Comparison of ENCODE assay signal across 8 cellular contexts in genomic region chr18:62187543-62188378, GRCh38. TPM values are rescaled to one million over a fixed set of nuclear protein-coding genes. Genes with fewer than 3 reads are reported as not detected.
DNase-seq lines count a peak whose midpoint lies in the region; ATAC-seq and TF ChIP-seq lines count a peak whose summit lies in the region.

No MANE protein-coding gene starts in this region.

- peaks cover 8% of the 10 kb centered on the region; the same call in 1 of the 2 replicates for H3K4me1 ChIP-seq in IMR-90 (ENCODE audit: control insufficient read depth, insufficient read depth, low read length)
- no peaks in the 10 kb centered on the region for H3K4me1 ChIP-seq in mammary epithelial cell (ENCODE audit: insufficient read depth, low read length)

- H2BK15ac ChIP-seq in IMR-90 (ENCODE audit: low read depth, low read length) = no peak overlapping the region

- CTCF ChIA-PET in IMR-90 (lab: Yijun Ruan, JAX) (interaction anchor here (0.6 to 1.2 kb wide), 3 partner anchors 10 to 21 kb away, joined by 3 to 6 read pairs (median 4); no protein-coding TSS in a partner anchor), mammary epithelial cell (lab: Charles Lee; ENCODE audit: low non-redundant PET) (interaction anchor here (0.6 kb wide), 2 partner anchors 335 to 599 kb away, joined by 3 to 4 read pairs; no protein-coding TSS in a partner anchor)

- peak overlapping the region; percentile 49; the same call in 1 of the 2 replicates for H3K23ac ChIP-seq in IMR-90 (ENCODE audit: low read depth, low read length)

- ATAC-seq in GM18502 (IDR thresholded peaks at IDR 0.05; ENCODE audit: poor library complexity, unreplicated experiment) (peak; percentile 0), IMR-90 (ENCODE audit: low read depth) (peak; percentile 1), GM18861 (IDR thresholded peaks at IDR 0.05; ENCODE audit: unreplicated experiment) (no peak)

- peaks cover 81% of the 10 kb centered on the region for H3K79me2 ChIP-seq in mammary epithelial cell (ENCODE audit: insufficient read depth, low read length)

- WGBS in IMR-90 (ENCODE audit: extremely low coverage in 2 of 2, insufficient read length in 1 of 2), 2 experiments = 0% methylated on average over 15 of the region's 53 CpGs; no CpG with 5 or more reads in 1 of the 2 experiments
- 2% methylated on average over 16 of the region's 53 CpGs for WGBS in mammary epithelial cell (ENCODE audit: low coverage, missing lambda C conversion rate)

- peak overlapping the region; percentile 97 for H2AFZ ChIP-seq in IMR-90 (replicated peaks; ENCODE audit: low read length, poor library complexity)
- peak overlapping the region; percentile 95 for H2AFZ ChIP-seq in mammary epithelial cell (ENCODE audit: low read depth, low read length)

- peak overlapping the region; percentile 97 for H3K4me3 ChIP-seq in AG09309 (ENCODE audit: control insufficient read depth, low read depth, low read length)
- peak overlapping the region; percentile 96 for H3K4me3 ChIP-seq in IMR-90 (ENCODE audit: insufficient read depth, low read depth, low read length)
- H3K4me3 ChIP-seq in mammary epithelial cell (replicated peaks in 1 of 3; ENCODE audit: insufficient read depth in 1 of 3, low read depth in 2 of 3, low read length in 3 of 3) = peak overlapping the region; percentile 65 to 98 (median 70)

- H3K9me3 ChIP-seq in IMR-90 (ENCODE audit: control insufficient read depth, insufficient read depth, low read length) (no peaks in the 10 kb centered on the region; the same call in 1 of the 2 replicates), mammary epithelial cell (replicated peaks; ENCODE audit: insufficient read depth, low read length) (no peaks in the 10 kb centered on the region)

- H3K4ac ChIP-seq in IMR-90 (ENCODE audit: low read depth, low read length) = peak overlapping the region; percentile 88; the same call in 1 of the 2 replicates

- H3K36me3 ChIP-seq in IMR-90 (ENCODE audit: control insufficient read depth, insufficient read depth, low read length) (no peaks in the 10 kb centered on the region), mammary epithelial cell (ENCODE audit: insufficient read depth, low read length) (no peaks in the 10 kb centered on the region)

- peaks cover 20% of the 10 kb centered on the region; the same call in 1 of the 2 replicates for H4K20me1 ChIP-seq in IMR-90 (ENCODE audit: insufficient read depth, low read length)
- H4K20me1 ChIP-seq in mammary epithelial cell (ENCODE audit: insufficient read depth, low read length) = no peaks in the 10 kb centered on the region

- peak overlapping the region; percentile 82 for H2BK5ac ChIP-seq in IMR-90 (ENCODE audit: low read depth, low read length, poor library complexity, severe bottlenecking)

- no peak for TF ChIP-seq RAD21 in IMR-90 (IDR thresholded peaks at IDR 0.05; ENCODE audit: low read length)

- H2BK120ac ChIP-seq in IMR-90 (ENCODE audit: low read depth, low read length) = no peak overlapping the region

- no peaks in the 10 kb centered on the region; the same call in 1 of the 2 replicates for H3K9me1 ChIP-seq in IMR-90 (ENCODE audit: insufficient read depth, low read length)

- H3K14ac ChIP-seq in IMR-90 (replicated peaks; ENCODE audit: low read depth, low read length) = peak overlapping the region; percentile 74

- H3K27ac ChIP-seq in IMR-90 (ENCODE audit: insufficient read depth, low read length) (peak overlapping the region; percentile 87), mammary epithelial cell (ENCODE audit: insufficient read depth, low read depth, low read length) (peak overlapping the region; percentile 68)

- POLR2A ChIA-PET in IMR-90 (lab: Charles Lee; ENCODE audit: unreplicated experiment) = no interaction called here

- no peak for TF ChIP-seq POLR2A in IMR-90 (IDR thresholded peaks at IDR 0.05; ENCODE audit: low read depth, low read length)

- H3K18ac ChIP-seq in IMR-90 (ENCODE audit: low read depth, low read length) = no peak overlapping the region

- H2BK20ac ChIP-seq in IMR-90 (ENCODE audit: low read depth, low read length) = no peak overlapping the region

- in situ Hi-C loops in IMR-90 (cut with MboI; ENCODE audit: low sequenced_read_pairs) = loop anchor here (5.0 to 25.0 kb wide), 4 partner anchors 60 to 800 kb away; partner anchors contain the start of gene PHLPP1
- in situ Hi-C loops in mammary epithelial cell (cut with MboI; ENCODE audit: low sequenced_read_pairs in 2 of 2) = loop anchor here (5.0 kb wide), 1 partner anchor 60 kb away; no protein-coding TSS in a partner anchor

- H2AK9ac ChIP-seq in IMR-90 (replicated peaks; ENCODE audit: low read depth, low read length, poor library complexity) = peak overlapping the region; percentile 84

- intact Hi-C loops in IMR-90 (cut with micrococcal nuclease) = loop anchor here (1.0 to 10.0 kb wide), 5 partner anchors 29 to 797 kb away; partner anchors contain the start of genes PHLPP1 and ZCCHC2
- intact Hi-C loops in mammary epithelial cell (cut with micrococcal nuclease) = loop anchor here (1.0 to 10.0 kb wide), 5 partner anchors 13 to 527 kb away; partner anchors contain the start of genes PHLPP1, TNFRSF11A and ZCCHC2

- peak overlapping the region; percentile 39 for H4K91ac ChIP-seq in IMR-90 (ENCODE audit: insufficient read depth, low read depth, low read length)

- H4K8ac ChIP-seq in IMR-90 (ENCODE audit: low read depth in 2 of 2, low read length in 2 of 2) = peak overlapping the region; percentile 85 to 94; a peak in 2 of 4 replicates

- H3K9ac ChIP-seq in IMR-90 (ENCODE audit: low read depth, low read length) (peak overlapping the region; percentile 88), mammary epithelial cell (ENCODE audit: insufficient read depth, low read length) (peak overlapping the region; percentile 81)

- no peaks in the 10 kb centered on the region for H3K27me3 ChIP-seq in IMR-90 (ENCODE audit: control insufficient read depth, insufficient read depth, low read length)
- H3K27me3 ChIP-seq in mammary epithelial cell (ENCODE audit: insufficient read depth, low read length) = no peaks in the 10 kb centered on the region

- no TSS peak for BruUV-seq in IMR-90 (replicated peaks; lab: Mats Ljungman, UMichigan)
- TSS peak; percentile 16 for BruUV-seq in mammary epithelial cell (replicated peaks; lab: Mats Ljungman, UMichigan)

- H2AK5ac ChIP-seq in IMR-90 (ENCODE audit: low read depth, low read length) = peak overlapping the region; percentile 80

- H3K79me1 ChIP-seq in IMR-90 (ENCODE audit: low read depth in 1 of 2, low read length in 2 of 2) = peaks cover 11 to 35% of the 10 kb centered on the region in 2 experiments

- dilution Hi-C loops in IMR-90 (cut with HindIII; ENCODE audit: low sequenced_read_pairs, unreplicated experiment) (no loop called here), mammary epithelial cell (cut with HindIII; ENCODE audit: low sequenced_read_pairs) (no loop called here)

- TF ChIP-seq CTCF in AG09309 (IDR thresholded peaks at IDR 0.05; ENCODE audit: control insufficient read depth, insufficient read depth, low read depth, low read length, missing control alignments) (peak; percentile 15), IMR-90 (conservative IDR thresholded peaks at IDR 0.05; ENCODE audit: low read depth, low read length) (0 out of 2 replicates have a peak, but pooled peaks have one; percentile 7), mammary epithelial cell (conservative IDR thresholded peaks at IDR 0.05 in 1 of 2, IDR thresholded peaks at IDR 0.05 in 1 of 2; ENCODE audit: extremely low read depth in 1 of 2, insufficient read depth in 1 of 2, low read depth in 1 of 2, low read length in 2 of 2) (no peak)

- no peak for DNase-seq in AG09309 (ENCODE audit: low read depth)
- DNase-seq in IMR-90 = peak; percentile 21
- DNase-seq in SW480 (ENCODE audit: low spot score) = peak; percentile 50
- DNase-seq in mammary epithelial cell = peak; percentile 33
- peak; percentile 37 for DNase-seq in iris pigment epithelial cell (ENCODE audit: low read depth)
- DNase-seq in smooth muscle cell of the brain vasculature (ENCODE audit: low read depth, low spot score) = peak; percentile 3

- H4K5ac ChIP-seq in IMR-90 (ENCODE audit: low read depth, low read length) = peak overlapping the region; percentile 87

- H3K4me2 ChIP-seq in IMR-90 (ENCODE audit: low read depth, low read length) = peak overlapping the region; percentile 88
- peak overlapping the region; percentile 85 for H3K4me2 ChIP-seq in mammary epithelial cell (ENCODE audit: insufficient read depth, low read depth, low read length)

- H3K56ac ChIP-seq in IMR-90 (ENCODE audit: extremely low read depth, insufficient read depth, low read length) = no peak overlapping the region

TF ChIP-seq in IMR-90, 13 proteins besides CTCF, POLR2A, EP300 and RAD21:
- TF ChIP-seq SMC3 (IDR thresholded peaks at IDR 0.05; ENCODE audit: low read depth, low read length) (no peak), ELK1 (IDR thresholded peaks at IDR 0.05; ENCODE audit: borderline replicate concordance, low read depth, low read length) (no peak), MXI1 (IDR thresholded peaks at IDR 0.05; ENCODE audit: borderline replicate concordance, low read depth, low read length) (no peak), FOS (IDR thresholded peaks at IDR 0.05; ENCODE audit: low read depth, low read length) (no peak), CHD1 (IDR thresholded peaks at IDR 0.05; ENCODE audit: low read depth, low read length) (no peak), CEBPB (IDR thresholded peaks at IDR 0.05; ENCODE audit: low read depth, low read length) (no peak), MAFK (IDR thresholded peaks at IDR 0.05; ENCODE audit: low read depth, low read length) (no peak)

RNA-seq across cellular contexts. Expression of gene RELCH, which starts 0.7 kb away (rescaled TPM):
- 45.5 and 52.5 TPM in 2 replicates for total RNA-seq in IMR-90 (2012; rRNA removed)
- polyA plus RNA-seq in IMR-90 (2012; rRNA removed) = 9.5 and 14.4 TPM in 2 replicates
- polyA plus RNA-seq in IMR-90 (2012; cell fraction: cytosol; rRNA removed) = 2.4 and 3.0 TPM in 2 replicates
- 9.0 and 35.8 TPM in 2 replicates for polyA plus RNA-seq in IMR-90 (2012; cell fraction: nucleus; rRNA removed; ENCODE audit: low replicate concordance)
- 10 to 100 TPM; 24.6 to 36.5 TPM for total RNA-seq in mammary epithelial cell
- polyA plus RNA-seq in mammary epithelial cell = 5.7 TPM
- polyA minus RNA-seq in mammary epithelial cell = 7.6 TPM

RNA-seq across cellular contexts. Expression of gene PIGN, which starts 0.9 kb away (rescaled TPM):
- total RNA-seq in IMR-90 (2012; rRNA removed) (17.9 and 42.2 TPM in 2 replicates), mammary epithelial cell (10 to 100 TPM; 46.3 to 49.5 TPM)
- polyA plus RNA-seq in IMR-90 (2012; rRNA removed) (5.8 and 9.0 TPM in 2 replicates), mammary epithelial cell (16.8 TPM)
- polyA plus RNA-seq in IMR-90 (2012; cell fraction: cytosol; rRNA removed) = 1.3 and 1.6 TPM in 2 replicates
- 0.71 and 5.9 TPM in 2 replicates for polyA plus RNA-seq in IMR-90 (2012; cell fraction: nucleus; rRNA removed; ENCODE audit: low replicate concordance)
- polyA minus RNA-seq in mammary epithelial cell = 90.8 TPM

Comparison
In these comparisons a context has a peak if more than half of its experiments do, and no peak if none do; other contexts are left out.
1. CTCF ChIP-seq: peak in AG09309 (single experiment) and IMR-90 (single experiment); none in mammary epithelial cell (0 of 2).
2. Peak in every context shown above with its lines, with median percentiles within 50 percentile points of each other: H3K4me3 ChIP-seq.